Comparison of ENCODE assay signal across 1 cellular context in genomic region chr13:73168226-73168992, GRCh38.
TF ChIP-seq lines count a peak whose summit lies in the region.

No MANE protein-coding gene starts in this region.

TF ChIP-seq in endothelial cell of umbilical vein, 7 proteins besides CTCF, POLR2A, EP300 and RAD21:
- TF ChIP-seq JUN (IDR thresholded peaks at IDR 0.05; ENCODE audit: borderline replicate concordance, insufficient read depth, insufficient read length, low read depth): peak; percentile 42
- TF ChIP-seq POLR2AphosphoS5 (IDR thresholded peaks at IDR 0.05; ENCODE audit: insufficient read depth, low read depth, low read length): no peak
TF ChIP-seq in endothelial cell of umbilical vein: peak in this region for 1.
